ENCODE assay signal across 13 cellular contexts in genomic region chr11:67367014-67367835, GRCh38. TPM values are rescaled to one million over a fixed set of nuclear protein-coding genes. Genes with fewer than 3 reads are reported as not detected.
DNase-seq lines count a peak whose midpoint lies in the region; ATAC-seq and TF ChIP-seq lines count a peak whose summit lies in the region.
"Had no signal": no experiment of that assay in that cellular context is flagged by ENCODE, and none has a peak within 500 bp of the region (broad histone marks: within the 10 kb centered on the region; RNA-seq: fewer than 3 reads in every experiment).

No MANE protein-coding gene starts in this region.

- peak overlapping the region in 1 of 2 experiments; percentile 71; a peak in 2 of 4 replicates for H4K8ac ChIP-seq in IMR-90 (ENCODE audit: low read depth in 2 of 2, low read length in 2 of 2)

- H3K9me3 ChIP-seq in IMR-90 (ENCODE audit: control insufficient read depth, insufficient read depth, low read length) (no peaks in the 10 kb centered on the region), mammary epithelial cell (replicated peaks; ENCODE audit: insufficient read depth, low read length) (no peaks in the 10 kb centered on the region), suprapubic skin (no peaks in the 10 kb centered on the region)
- H3K9me3 ChIP-seq: right lobe of liver had no signal

- CTCF ChIA-PET in IMR-90 (lab: Yijun Ruan, JAX): no interaction called here
- CTCF ChIA-PET in mammary epithelial cell (lab: Charles Lee; ENCODE audit: low non-redundant PET): no interaction called here

- ATAC-seq in IMR-90 (ENCODE audit: low read depth) (peak; percentile 25), memory B cell (ENCODE audit: low read depth) (no peak), HG02981 (IDR thresholded peaks at IDR 0.05; ENCODE audit: unreplicated experiment) (no peak)
- ATAC-seq: activated CD4-positive, CD25-positive, alpha-beta regulatory T cell treated with anti-CD3 and anti-CD28 coated beads, Interleukin-2, amount 50 U/mL, for 24 hours; right lobe of liver had no signal

- H3K4ac ChIP-seq in IMR-90 (ENCODE audit: low read depth, low read length): peak overlapping the region; percentile 87

- H3K18ac ChIP-seq in IMR-90 (ENCODE audit: low read depth, low read length): peak overlapping the region; percentile 50

- TF ChIP-seq RAD21 in IMR-90 (IDR thresholded peaks at IDR 0.05; ENCODE audit: low read length): no peak

- peaks cover 28% of the 10 kb centered on the region for H3K36me3 ChIP-seq in IMR-90 (ENCODE audit: control insufficient read depth, insufficient read depth, low read length)
- peaks cover 6% of the 10 kb centered on the region for H3K36me3 ChIP-seq in mammary epithelial cell (ENCODE audit: insufficient read depth, low read length)
- H3K36me3 ChIP-seq in suprapubic skin: peaks cover 3% of the 10 kb centered on the region
- H3K36me3 ChIP-seq: right lobe of liver had no signal

- peak overlapping the region; percentile 48; the same call in 2 of the 3 replicates for H2BK15ac ChIP-seq in IMR-90 (ENCODE audit: low read depth, low read length)

- peaks cover 67% of the 10 kb centered on the region for H4K20me1 ChIP-seq in IMR-90 (ENCODE audit: insufficient read depth, low read length)
- H4K20me1 ChIP-seq in mammary epithelial cell (ENCODE audit: insufficient read depth, low read length): no peaks in the 10 kb centered on the region

- peak overlapping the region; percentile 76 for H2BK120ac ChIP-seq in IMR-90 (ENCODE audit: low read depth, low read length)

- peaks cover 48% of the 10 kb centered on the region for H3K9me1 ChIP-seq in IMR-90 (ENCODE audit: insufficient read depth, low read length)

- peak overlapping the region; percentile 60; the same call in 1 of the 2 replicates for H3K14ac ChIP-seq in IMR-90 (replicated peaks; ENCODE audit: low read depth, low read length)

- H3K4me1 Mint-ChIP-seq in memory B cell: peaks cover 73% of the 10 kb centered on the region
- H3K4me1 Mint-ChIP-seq in T-helper 2 cell treated with Interferon-gamma antibody and Interleukin-4, amounts not matched to agents 5 μg/mL and 100 μg/mL, for 36 hours (ENCODE audit: low read depth): peaks cover 38% of the 10 kb centered on the region

- peak overlapping the region; percentile 9 for H3K27ac Mint-ChIP-seq in memory B cell
- H3K27ac Mint-ChIP-seq in T-helper 2 cell treated with Interferon-gamma antibody and Interleukin-4, amounts not matched to agents 5 μg/mL and 100 μg/mL, for 36 hours: no peak overlapping the region

- TF ChIP-seq CTCF in IMR-90 (conservative IDR thresholded peaks at IDR 0.05; ENCODE audit: low read depth, low read length) (no peak), mammary epithelial cell (conservative IDR thresholded peaks at IDR 0.05 in 1 of 2, IDR thresholded peaks at IDR 0.05 in 1 of 2; ENCODE audit: extremely low read depth in 1 of 2, insufficient read depth in 1 of 2, low read depth in 1 of 2, low read length in 2 of 2) (no peak), suprapubic skin (IDR thresholded peaks at IDR 0.05) (no peak)

- H3K23ac ChIP-seq in IMR-90 (ENCODE audit: low read depth, low read length): peak overlapping the region; percentile 79

- POLR2A ChIA-PET in IMR-90 (lab: Charles Lee; ENCODE audit: unreplicated experiment): no interaction called here

- WGBS in IMR-90 (ENCODE audit: extremely low coverage in 2 of 2, insufficient read length in 1 of 2), 2 experiments: 36% methylated on average over 4 of the region's 26 CpGs; no CpG with 5 or more reads in 1 of the 2 experiments
- 20% methylated on average over 10 of the region's 26 CpGs for WGBS in mammary epithelial cell (ENCODE audit: low coverage, missing lambda C conversion rate)
- WGBS in suprapubic skin: 46% methylated on average over 18 of the region's 26 CpGs

- peak overlapping the region; percentile 42 for H3K4me3 Mint-ChIP-seq in memory B cell
- H3K4me3 Mint-ChIP-seq in T-helper 2 cell treated with Interferon-gamma antibody and Interleukin-4, amounts not matched to agents 5 μg/mL and 100 μg/mL, for 36 hours: no peak overlapping the region

- peak overlapping the region; percentile 81 for H4K91ac ChIP-seq in IMR-90 (ENCODE audit: insufficient read depth, low read depth, low read length)

- peak overlapping the region; percentile 80 for H3K27ac ChIP-seq in IMR-90 (ENCODE audit: insufficient read depth, low read length)
- no peak overlapping the region for H3K27ac ChIP-seq in mammary epithelial cell (ENCODE audit: insufficient read depth, low read depth, low read length)
- peak overlapping the region; percentile 18 for H3K27ac ChIP-seq in suprapubic skin
- H3K27ac ChIP-seq: right lobe of liver, SK-N-MC had no signal

- TF ChIP-seq EP300 in suprapubic skin (IDR thresholded peaks at IDR 0.05): no peak

- no peak overlapping the region for H3K56ac ChIP-seq in IMR-90 (ENCODE audit: extremely low read depth, insufficient read depth, low read length)

- H3K4me3 ChIP-seq in IMR-90 (ENCODE audit: insufficient read depth, low read depth, low read length): no peak overlapping the region
- no peak overlapping the region for H3K4me3 ChIP-seq in mammary epithelial cell (replicated peaks in 1 of 3; ENCODE audit: insufficient read depth in 1 of 3, low read depth in 2 of 3, low read length in 3 of 3)
- H3K4me3 ChIP-seq in suprapubic skin: peak overlapping the region; percentile 0
- H3K4me3 ChIP-seq: right lobe of liver, SK-N-MC had no signal

- H3K79me2 ChIP-seq in mammary epithelial cell (ENCODE audit: insufficient read depth, low read length): peaks cover 67% of the 10 kb centered on the region

- dilution Hi-C loops in IMR-90 (cut with HindIII; ENCODE audit: low sequenced_read_pairs, unreplicated experiment): no loop called here
- dilution Hi-C loops in mammary epithelial cell (cut with HindIII; ENCODE audit: low sequenced_read_pairs): no loop called here

- H3K36me3 Mint-ChIP-seq in memory B cell: peaks cover 28% of the 10 kb centered on the region
- H3K36me3 Mint-ChIP-seq in T-helper 2 cell treated with Interferon-gamma antibody and Interleukin-4, amounts not matched to agents 5 μg/mL and 100 μg/mL, for 36 hours (ENCODE audit: low read depth): no peaks in the 10 kb centered on the region

- H3K79me1 ChIP-seq in IMR-90 (ENCODE audit: low read depth in 1 of 2, low read length in 2 of 2): peaks cover 5 to 81% of the 10 kb centered on the region in 2 experiments; a peak in 3 of 4 replicates

- H2BK5ac ChIP-seq in IMR-90 (ENCODE audit: low read depth, low read length, poor library complexity, severe bottlenecking): peak overlapping the region; percentile 47

- DNase-seq in IMR-90 (no peak), mammary epithelial cell (no peak), memory B cell (ENCODE audit: low spot score in 2 of 2) (no peak), suprapubic skin (ENCODE audit: low spot score in 2 of 2) (no peak), iPS-NIHi7 (ENCODE audit: extremely low spot score) (no peak), occipital lobe (lab: John Stamatoyannopoulos, UW) (no peak)
- DNase-seq in T-helper 2 cell treated with Interferon-gamma antibody and Interleukin-4, amounts not matched to agents 5 μg/mL and 100 μg/mL, for 36 hours (ENCODE audit: low spot score): no peak
- DNase-seq: NCI-H1048, NCI-H774, right lobe of liver had no signal

- peak overlapping the region; percentile 80 for H2AK9ac ChIP-seq in IMR-90 (replicated peaks; ENCODE audit: low read depth, low read length, poor library complexity)

- no peaks in the 10 kb centered on the region for H3K27me3 Mint-ChIP-seq in memory B cell
- peaks cover 64% of the 10 kb centered on the region for H3K27me3 Mint-ChIP-seq in T-helper 2 cell treated with Interferon-gamma antibody and Interleukin-4, amounts not matched to agents 5 μg/mL and 100 μg/mL, for 36 hours (ENCODE audit: low read depth)

- in situ Hi-C loops in IMR-90 (cut with MboI; ENCODE audit: low sequenced_read_pairs): no loop called here
- in situ Hi-C loops in mammary epithelial cell (cut with MboI; ENCODE audit: low sequenced_read_pairs in 2 of 2): no loop called here

- H3K4me1 ChIP-seq in IMR-90 (ENCODE audit: control insufficient read depth, insufficient read depth, low read length): peaks cover 53% of the 10 kb centered on the region
- H3K4me1 ChIP-seq in mammary epithelial cell (ENCODE audit: insufficient read depth, low read length): peaks cover 31% of the 10 kb centered on the region
- H3K4me1 ChIP-seq in suprapubic skin: peaks cover 69% of the 10 kb centered on the region

- BruUV-seq in IMR-90 (replicated peaks; lab: Mats Ljungman, UMichigan) (no TSS peak), mammary epithelial cell (replicated peaks; lab: Mats Ljungman, UMichigan) (no TSS peak)

- H3K4me2 ChIP-seq in IMR-90 (ENCODE audit: low read depth, low read length) (peak overlapping the region; percentile 57), mammary epithelial cell (ENCODE audit: insufficient read depth, low read depth, low read length) (peak overlapping the region; percentile 44)

- peak overlapping the region; percentile 81 for H4K5ac ChIP-seq in IMR-90 (ENCODE audit: low read depth, low read length)

- H2BK20ac ChIP-seq in IMR-90 (ENCODE audit: low read depth, low read length): peak overlapping the region; percentile 47

- no peaks in the 10 kb centered on the region for H3K27me3 ChIP-seq in IMR-90 (ENCODE audit: control insufficient read depth, insufficient read depth, low read length)
- H3K27me3 ChIP-seq in mammary epithelial cell (ENCODE audit: insufficient read depth, low read length): no peaks in the 10 kb centered on the region
- no peaks in the 10 kb centered on the region for H3K27me3 ChIP-seq in suprapubic skin
- H3K27me3 ChIP-seq: right lobe of liver had no signal

- TF ChIP-seq POLR2A in IMR-90 (IDR thresholded peaks at IDR 0.05; ENCODE audit: low read depth, low read length) (no peak), suprapubic skin (IDR thresholded peaks at IDR 0.05) (no peak)

- no peaks in the 10 kb centered on the region for H3K9me3 Mint-ChIP-seq in memory B cell
- H3K9me3 Mint-ChIP-seq in T-helper 2 cell treated with Interferon-gamma antibody and Interleukin-4, amounts not matched to agents 5 μg/mL and 100 μg/mL, for 36 hours: no peaks in the 10 kb centered on the region

- H2AFZ ChIP-seq in IMR-90 (replicated peaks; ENCODE audit: low read length, poor library complexity): peak overlapping the region; percentile 4
- H2AFZ ChIP-seq in mammary epithelial cell (ENCODE audit: low read depth, low read length): no peak overlapping the region

- H3K9ac ChIP-seq in IMR-90 (ENCODE audit: low read depth, low read length): peak overlapping the region; percentile 20
- no peak overlapping the region for H3K9ac ChIP-seq in mammary epithelial cell (ENCODE audit: insufficient read depth, low read length)

- intact Hi-C loops in IMR-90 (cut with micrococcal nuclease): no loop called here
- intact Hi-C loops in mammary epithelial cell (cut with micrococcal nuclease): no loop called here

- H2AK5ac ChIP-seq in IMR-90 (ENCODE audit: low read depth, low read length): peak overlapping the region; percentile 79

RNA-seq across cellular contexts. Expression of gene CLCF1, which starts 6.2 kb away (rescaled TPM):
- total RNA-seq in IMR-90 (2012; rRNA removed) (5.0 and 5.6 TPM in 2 replicates), mammary epithelial cell (10 to 100 TPM in 1 of 2 donors, 1 to 10 TPM in 1; 8.3 to 12.5 TPM), suprapubic skin (1 to 10 TPM; 2.7 to 5.5 (median 4.0) TPM), occipital lobe (not detected)
- polyA plus RNA-seq in IMR-90 (2012; rRNA removed) (27.8 and 34.4 TPM in 2 replicates), mammary epithelial cell (15.4 TPM)
- 20.6 and 36.3 TPM in 2 replicates for polyA plus RNA-seq in IMR-90 (2012; cell fraction: cytosol; rRNA removed)
- 61.2 and 132 TPM in 2 replicates for polyA plus RNA-seq in IMR-90 (2012; cell fraction: nucleus; rRNA removed; ENCODE audit: low replicate concordance)
- polyA minus RNA-seq in mammary epithelial cell: 21.4 TPM

RNA-seq across cellular contexts. Expression of gene POLD4, which starts 13.9 kb away (rescaled TPM):
- total RNA-seq in IMR-90 (2012; rRNA removed): 40.8 and 46.4 TPM in 2 replicates
- 133 and 152 TPM in 2 replicates for polyA plus RNA-seq in IMR-90 (2012; rRNA removed)
- polyA plus RNA-seq in IMR-90 (2012; cell fraction: cytosol; rRNA removed): 252 and 358 TPM in 2 replicates
- 170 and 292 TPM in 2 replicates for polyA plus RNA-seq in IMR-90 (2012; cell fraction: nucleus; rRNA removed; ENCODE audit: low replicate concordance)
- total RNA-seq in mammary epithelial cell: 10 to 100 TPM; 39.2 to 75.2 TPM
- polyA plus RNA-seq in mammary epithelial cell: 86.3 TPM
- polyA minus RNA-seq in mammary epithelial cell: 5.9 TPM
- total RNA-seq in suprapubic skin: 10 to 100 TPM; 54.5 to 75.7 (median 65.0) TPM
- total RNA-seq in occipital lobe: 3.6 TPM

RNA-seq across cellular contexts. Expression of gene RAD9A, which starts 24.6 kb away (rescaled TPM):
- 1.9 and 2.0 TPM in 2 replicates for total RNA-seq in IMR-90 (2012; rRNA removed)
- polyA plus RNA-seq in IMR-90 (2012; rRNA removed): 10.3 and 12.6 TPM in 2 replicates
- 8.4 and 12.7 TPM in 2 replicates for polyA plus RNA-seq in IMR-90 (2012; cell fraction: cytosol; rRNA removed)
- 53.4 and 98.2 TPM in 2 replicates for polyA plus RNA-seq in IMR-90 (2012; cell fraction: nucleus; rRNA removed; ENCODE audit: low replicate concordance)
- 10 to 100 TPM in 1 of 2 donors, 1 to 10 TPM in 1; 6.5 to 17.2 TPM for total RNA-seq in mammary epithelial cell
- 15.4 TPM for polyA plus RNA-seq in mammary epithelial cell
- 4.8 TPM for polyA minus RNA-seq in mammary epithelial cell
- 10 to 100 TPM; 24.1 to 86.9 (median 28.5) TPM for total RNA-seq in suprapubic skin
- 14.0 TPM for total RNA-seq in occipital lobe

RNA-seq across cellular contexts. Expression of gene PPP1CA, which starts 34.4 kb away (rescaled TPM):
- total RNA-seq in IMR-90 (2012; rRNA removed) (294 and 313 TPM in 2 replicates), mammary epithelial cell (100 to 1,000 TPM; 178 to 182 TPM), suprapubic skin (100 to 1,000 TPM in 3 of 4 donors, 10 to 100 TPM in 1; 75.6 to 158 (median 121) TPM), occipital lobe (53.5 TPM)
- polyA plus RNA-seq in IMR-90 (2012; rRNA removed) (228 and 260 TPM in 2 replicates), mammary epithelial cell (331 TPM)
- polyA plus RNA-seq in IMR-90 (2012; cell fraction: cytosol; rRNA removed): 268 and 304 TPM in 2 replicates
- polyA plus RNA-seq in IMR-90 (2012; cell fraction: nucleus; rRNA removed; ENCODE audit: low replicate concordance): 122 and 203 TPM in 2 replicates
- polyA minus RNA-seq in mammary epithelial cell: 255 TPM

RNA-seq across cellular contexts. Expression of gene TBC1D10C, which starts 36.7 kb away (rescaled TPM):
- total RNA-seq in IMR-90 (2012; rRNA removed): under 0.01 and 0.18 TPM in 2 replicates
- polyA plus RNA-seq in IMR-90 (2012; rRNA removed): 0.07 and 0.11 TPM in 2 replicates
- polyA plus RNA-seq in IMR-90 (2012; cell fraction: cytosol; rRNA removed): 0.09 and 0.12 TPM in 2 replicates
- 0.44 and 0.94 TPM in 2 replicates for polyA plus RNA-seq in IMR-90 (2012; cell fraction: nucleus; rRNA removed; ENCODE audit: low replicate concordance)
- total RNA-seq in mammary epithelial cell: under 1 TPM in 1 of 2 donors, not detected in 1; 0.17 TPM
- not detected for polyA plus RNA-seq in mammary epithelial cell
- not detected for polyA minus RNA-seq in mammary epithelial cell
- total RNA-seq in suprapubic skin: under 1 TPM; 0.26 to 0.64 (median 0.52) TPM
- total RNA-seq in occipital lobe: 0.16 TPM
